ENCODE assay signal across 10 cellular contexts in the genomic region with DNA sequence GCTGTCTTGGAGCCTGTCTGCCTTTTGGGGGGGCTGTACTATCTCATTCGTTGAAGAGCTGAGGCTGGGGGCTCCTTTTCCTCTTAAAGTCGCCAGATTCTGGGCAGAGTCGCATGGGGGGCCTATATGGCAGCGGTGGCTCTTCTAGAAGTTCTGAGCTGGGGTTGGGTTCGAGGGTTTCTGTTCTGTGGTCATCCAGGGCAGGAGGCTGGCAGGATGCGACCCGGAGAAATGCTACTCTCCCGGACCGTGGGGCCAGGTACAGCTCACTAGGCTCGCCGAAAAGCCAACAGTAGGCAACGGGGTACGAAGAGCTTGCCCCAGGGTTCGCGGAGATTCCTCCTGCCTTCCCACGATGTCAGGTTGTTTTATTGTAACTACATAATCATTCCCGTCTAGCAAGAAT. TPM values are rescaled to one million over a fixed set of nuclear protein-coding genes. Genes with fewer than 3 reads are reported as not detected.
DNase-seq lines count a peak whose midpoint lies in the region; ATAC-seq and TF ChIP-seq lines count a peak whose summit lies in the region.
"Had no signal": no experiment of that assay in that cellular context is flagged by ENCODE, and none has a peak within 500 bp of the region (broad histone marks: within the 10 kb centered on the region; RNA-seq: fewer than 3 reads in every experiment).

No MANE protein-coding gene starts in this region.

- H3K79me2 ChIP-seq in neural progenitor cell (ENCODE audit: low read depth), result no peaks in the 10 kb centered on the region

- H3K27me3 Mint-ChIP-seq in effector memory CD8-positive, alpha-beta T cell, result peaks cover 40 to 70% of the 10 kb centered on the region in 2 donors
- peaks cover 28% of the 10 kb centered on the region for H3K27me3 Mint-ChIP-seq in neural progenitor cell (ENCODE audit: insufficient read depth, low read depth)

- intact Hi-C loops in IMR-90 (cut with micrococcal nuclease), result loop anchor here (5.0 kb wide), 1 partner anchor 235 kb away; no protein-coding TSS in a partner anchor

- BruUV-seq in IMR-90 (replicated peaks; lab: Mats Ljungman, UMichigan), result no TSS peak

- POLR2A ChIA-PET in IMR-90 (lab: Charles Lee; ENCODE audit: unreplicated experiment), result no interaction called here

- ATAC-seq in IMR-90 (ENCODE audit: low read depth) (no peak), HG02759 (IDR thresholded peaks at IDR 0.05; ENCODE audit: unreplicated experiment) (no peak), HG03108 (IDR thresholded peaks at IDR 0.05; ENCODE audit: unreplicated experiment) (no peak), GM19463 (IDR thresholded peaks at IDR 0.05; ENCODE audit: unreplicated experiment) (no peak)
- no peak for ATAC-seq in effector memory CD8-positive, alpha-beta T cell (replicated peaks)

- no peak overlapping the region for H3K27ac Mint-ChIP-seq in effector memory CD8-positive, alpha-beta T cell
- H3K27ac Mint-ChIP-seq in neural progenitor cell, result no peak overlapping the region

- H3K4me1 ChIP-seq in BLaER1 treated with 17β-estradiol and CSF1 and Interleukin-3, amounts not matched to agents 10 nM and 100 nM, result peaks cover 4 to 20% (median 12%) of the 10 kb centered on the region in 10 experiments; a peak in 16 of 20 replicates
- peaks cover 4% of the 10 kb centered on the region; the same call in 1 of the 2 replicates for H3K4me1 ChIP-seq in IMR-90 (ENCODE audit: control insufficient read depth, insufficient read depth, low read length)
- no peaks in the 10 kb centered on the region for H3K4me1 ChIP-seq in neural progenitor cell
- H3K4me1 ChIP-seq: pancreas had no signal

- H2AFZ ChIP-seq in IMR-90 (replicated peaks; ENCODE audit: low read length, poor library complexity) (peak overlapping the region; percentile 90), neural progenitor cell (replicated peaks) (no peak overlapping the region)

- peaks cover 7% of the 10 kb centered on the region for H3K36me3 Mint-ChIP-seq in effector memory CD8-positive, alpha-beta T cell (ENCODE audit: insufficient read depth)
- no peaks in the 10 kb centered on the region for H3K36me3 Mint-ChIP-seq in neural progenitor cell

- no peak overlapping the region for H2BK15ac ChIP-seq in IMR-90 (ENCODE audit: low read depth, low read length)

- no peaks in the 10 kb centered on the region for H3F3A ChIP-seq in neural progenitor cell (ENCODE audit: low read depth)

- peaks cover 0 to 49% (median 26%) of the 10 kb centered on the region in 11 experiments; a peak in 15 of 22 replicates for H4K20me1 ChIP-seq in BLaER1 treated with 17β-estradiol and CSF1 and Interleukin-3, amounts not matched to agents 10 nM and 100 nM
- H4K20me1 ChIP-seq in IMR-90 (ENCODE audit: insufficient read depth, low read length), result no peaks in the 10 kb centered on the region; the same call in none of the 2 replicates
- peaks cover 6% of the 10 kb centered on the region for H4K20me1 ChIP-seq in neural progenitor cell (ENCODE audit: low read depth)

- WGBS in IMR-90 (ENCODE audit: extremely low coverage in 2 of 2, insufficient read length in 1 of 2), 2 experiments, result 0% methylated on average over 1 of the region's 17 CpGs; no CpG with 5 or more reads in 1 of the 2 experiments

- peaks cover 80 to 96% (median 93%) of the 10 kb centered on the region in 11 experiments for H3K27me3 ChIP-seq in BLaER1 treated with 17β-estradiol and CSF1 and Interleukin-3, amounts not matched to agents 10 nM and 100 nM
- H3K27me3 ChIP-seq in IMR-90 (ENCODE audit: control insufficient read depth, insufficient read depth, low read length) (peaks cover 73% of the 10 kb centered on the region), neural progenitor cell (peaks cover 82% of the 10 kb centered on the region)

- no peak overlapping the region for H4K91ac ChIP-seq in IMR-90 (ENCODE audit: insufficient read depth, low read depth, low read length)

- H3K14ac ChIP-seq in IMR-90 (replicated peaks; ENCODE audit: low read depth, low read length), result no peak overlapping the region

- no peak for TF ChIP-seq CTCF in IMR-90 (conservative IDR thresholded peaks at IDR 0.05; ENCODE audit: low read depth, low read length)
- no peak for TF ChIP-seq CTCF in neural progenitor cell (IDR thresholded peaks at IDR 0.05)

- no peak overlapping the region; the same call in 1 of the 2 replicates for H2AK5ac ChIP-seq in IMR-90 (ENCODE audit: low read depth, low read length)

- H2BK20ac ChIP-seq in IMR-90 (ENCODE audit: low read depth, low read length), result no peak overlapping the region

- no peaks in the 10 kb centered on the region for H3K36me3 ChIP-seq in BLaER1 treated with 17β-estradiol and CSF1 and Interleukin-3, amounts not matched to agents 10 nM and 100 nM
- H3K36me3 ChIP-seq in IMR-90 (ENCODE audit: control insufficient read depth, insufficient read depth, low read length) (no peaks in the 10 kb centered on the region), neural progenitor cell (no peaks in the 10 kb centered on the region)
- H3K36me3 ChIP-seq: pancreas had no signal

- no peak overlapping the region for H2BK5ac ChIP-seq in IMR-90 (ENCODE audit: low read depth, low read length, poor library complexity, severe bottlenecking)

- no peaks in the 10 kb centered on the region for H3K79me1 ChIP-seq in IMR-90 (ENCODE audit: low read depth in 1 of 2, low read length in 2 of 2)

- in situ Hi-C loops in IMR-90 (cut with MboI; ENCODE audit: low sequenced_read_pairs), result no loop called here

- no peak for TF ChIP-seq RAD21 in IMR-90 (IDR thresholded peaks at IDR 0.05; ENCODE audit: low read length)

- peak overlapping the region; percentile 51 to 69 (median 58); a peak in 18 of 20 replicates for H3K4me3 ChIP-seq in BLaER1 treated with 17β-estradiol and CSF1 and Interleukin-3, amounts not matched to agents 10 nM and 100 nM
- H3K4me3 ChIP-seq in IMR-90 (ENCODE audit: insufficient read depth, low read depth, low read length) (no peak overlapping the region), neural progenitor cell (peak overlapping the region; percentile 60)

- CTCF ChIA-PET in IMR-90 (lab: Yijun Ruan, JAX), result no interaction called here

- H3K4me2 ChIP-seq in BLaER1 treated with 17β-estradiol and CSF1 and Interleukin-3, amounts not matched to agents 10 nM and 100 nM, result peak overlapping the region; percentile 73 to 93 (median 84); a peak in 20 of 22 replicates
- H3K4me2 ChIP-seq in IMR-90 (ENCODE audit: low read depth, low read length) (no peak overlapping the region), neural progenitor cell (peak overlapping the region; percentile 85)

- H3K9me1 ChIP-seq in IMR-90 (ENCODE audit: insufficient read depth, low read length), result no peaks in the 10 kb centered on the region

- no peak overlapping the region; the same call in 1 of the 2 replicates for H3K23ac ChIP-seq in IMR-90 (ENCODE audit: low read depth, low read length)

- peak overlapping the region in 4 of 11 experiments; percentile 11 to 70 (median 56); a peak in 3 of 22 replicates for H3K9ac ChIP-seq in BLaER1 treated with 17β-estradiol and CSF1 and Interleukin-3, amounts not matched to agents 10 nM and 100 nM
- H3K9ac ChIP-seq in IMR-90 (ENCODE audit: low read depth, low read length), result no peak overlapping the region
- H3K9ac ChIP-seq in neural progenitor cell, result no peak overlapping the region

- no peak overlapping the region for H3K18ac ChIP-seq in IMR-90 (ENCODE audit: low read depth, low read length)

- peak overlapping the region; percentile 93 to 95 for H3K4me3 Mint-ChIP-seq in effector memory CD8-positive, alpha-beta T cell
- H3K4me3 Mint-ChIP-seq in neural progenitor cell, result peak overlapping the region; percentile 82

- H4K8ac ChIP-seq in IMR-90 (ENCODE audit: low read depth in 2 of 2, low read length in 2 of 2), result no peak overlapping the region

- dilution Hi-C loops in IMR-90 (cut with HindIII; ENCODE audit: low sequenced_read_pairs, unreplicated experiment), result no loop called here

- peaks cover 0 to 31% (median 12%) of the 10 kb centered on the region in 11 experiments; a peak in 16 of 22 replicates for H3K9me3 ChIP-seq in BLaER1 treated with 17β-estradiol and CSF1 and Interleukin-3, amounts not matched to agents 10 nM and 100 nM (replicated peaks in 1 of 11)
- H3K9me3 ChIP-seq in IMR-90 (ENCODE audit: control insufficient read depth, insufficient read depth, low read length) (no peaks in the 10 kb centered on the region), neural progenitor cell (ENCODE audit: low read depth) (no peaks in the 10 kb centered on the region)
- H3K9me3 ChIP-seq: pancreas had no signal

- TF ChIP-seq POLR2A in IMR-90 (IDR thresholded peaks at IDR 0.05; ENCODE audit: low read depth, low read length), result no peak

- H2BK120ac ChIP-seq in IMR-90 (ENCODE audit: low read depth, low read length), result no peak overlapping the region

- H3K56ac ChIP-seq in IMR-90 (ENCODE audit: extremely low read depth, insufficient read depth, low read length), result no peak overlapping the region

- peaks cover 16 to 20% of the 10 kb centered on the region in 2 donors for H3K4me1 Mint-ChIP-seq in effector memory CD8-positive, alpha-beta T cell (ENCODE audit: low read depth in 2 of 2)
- peaks cover 16% of the 10 kb centered on the region for H3K4me1 Mint-ChIP-seq in neural progenitor cell

- DNase-seq in IMR-90 (no peak), neural progenitor cell (ENCODE audit: low spot score) (peak; percentile 33), hippocampal formation (lab: John Stamatoyannopoulos, UW) (no peak)
- DNase-seq in effector memory CD8-positive, alpha-beta T cell, result no peak
- DNase-seq: NCI-H774 had no signal

- no peaks in the 10 kb centered on the region for H3K9me3 Mint-ChIP-seq in effector memory CD8-positive, alpha-beta T cell
- H3K9me3 Mint-ChIP-seq in neural progenitor cell, result peaks cover 9% of the 10 kb centered on the region

- H3K27ac ChIP-seq in BLaER1 treated with 17β-estradiol and CSF1 and Interleukin-3, amounts not matched to agents 10 nM and 100 nM, result no peak overlapping the region
- H3K27ac ChIP-seq in IMR-90 (ENCODE audit: insufficient read depth, low read length) (no peak overlapping the region), neural progenitor cell (no peak overlapping the region)
- H3K27ac ChIP-seq: pancreas had no signal

- H3K4ac ChIP-seq in IMR-90 (ENCODE audit: low read depth, low read length), result no peak overlapping the region

- H2AK9ac ChIP-seq in IMR-90 (replicated peaks; ENCODE audit: low read depth, low read length, poor library complexity), result peak overlapping the region; percentile 57

- no peak overlapping the region for H4K5ac ChIP-seq in IMR-90 (ENCODE audit: low read depth, low read length)

TF ChIP-seq in IMR-90, 13 proteins besides CTCF, POLR2A, EP300 and RAD21 (continues in another document):
- TF ChIP-seq CHD1 (IDR thresholded peaks at IDR 0.05; ENCODE audit: low read depth, low read length), result no peak

RNA-seq across cellular contexts. Expression of a gene that starts 1.9 kb away (rescaled TPM):
- total RNA-seq in IMR-90 (2012; rRNA removed) (under 0.01 and 0.18 TPM in 2 replicates), neural progenitor cell (ENCODE audit: low replicate concordance) (0.69 and 1.9 TPM in 2 replicates)
- polyA plus RNA-seq in IMR-90 (2012; rRNA removed), result 0.24 TPM in 1 of 2 replicates, not detected in the other
- not detected in 2 replicates for polyA plus RNA-seq in IMR-90 (2012; cell fraction: cytosol; rRNA removed)
- 0.08 and 0.24 TPM in 2 replicates for polyA plus RNA-seq in IMR-90 (2012; cell fraction: nucleus; rRNA removed; ENCODE audit: low replicate concordance)

RNA-seq across cellular contexts. Expression of a gene that starts 30.6 kb away (rescaled TPM):
- total RNA-seq in IMR-90 (2012; rRNA removed), result 956 and 1,140 TPM in 2 replicates
- polyA plus RNA-seq in IMR-90 (2012; rRNA removed), result 1,207 and 1,288 TPM in 2 replicates
- 938 and 1,010 TPM in 2 replicates for polyA plus RNA-seq in IMR-90 (2012; cell fraction: cytosol; rRNA removed)
- polyA plus RNA-seq in IMR-90 (2012; cell fraction: nucleus; rRNA removed; ENCODE audit: low replicate concordance), result 205 and 662 TPM in 2 replicates
- 973 and 1,345 TPM in 2 replicates for total RNA-seq in neural progenitor cell (ENCODE audit: low replicate concordance)
